Comparison of ENCODE assay signal across 9 cellular contexts in the genomic region with DNA sequence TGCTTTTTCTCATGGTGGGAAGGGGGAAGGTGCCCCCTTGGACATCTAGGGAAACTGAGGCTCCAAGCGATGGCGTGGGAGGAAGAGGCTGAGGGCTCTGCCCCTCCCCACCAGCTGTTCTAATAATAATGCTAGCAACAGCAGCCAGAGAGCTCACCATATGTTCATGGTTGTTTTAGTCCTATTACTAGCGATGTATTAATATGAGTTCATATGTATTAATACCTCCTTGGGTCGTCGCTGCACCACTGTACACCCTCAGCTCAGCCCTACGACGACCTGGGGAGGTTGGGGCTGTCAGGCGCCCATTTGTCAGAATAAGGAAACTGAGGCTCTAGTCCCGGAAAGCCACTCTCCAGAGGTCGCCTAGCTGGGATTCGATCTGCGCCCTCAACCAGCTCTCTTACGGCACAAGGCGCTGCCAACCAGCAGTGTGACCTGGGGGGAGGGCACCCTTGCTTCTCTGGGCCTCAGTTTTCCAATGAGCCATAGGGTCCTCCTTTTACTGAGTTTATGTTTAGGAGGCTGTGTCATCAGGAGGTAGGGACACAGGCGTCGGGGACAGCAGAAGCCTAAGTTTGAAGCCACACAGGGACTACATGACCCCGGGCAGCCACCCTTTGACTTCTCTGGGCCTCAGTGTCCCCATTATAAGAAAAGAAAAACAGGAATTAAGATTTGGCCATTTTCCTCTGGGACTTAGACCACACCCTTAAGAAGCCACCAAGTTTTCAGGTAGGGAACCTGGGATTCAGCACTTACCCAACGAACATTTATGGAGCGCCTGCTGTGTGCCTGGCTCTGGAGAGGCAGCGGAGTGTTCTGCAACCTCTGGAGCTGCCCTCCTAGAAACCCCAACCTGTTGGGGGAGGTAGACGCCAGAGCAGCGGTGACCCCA. TPM values are rescaled to one million over a fixed set of nuclear protein-coding genes. Genes with fewer than 3 reads are reported as not detected.
A peak's percentile ranks its signal among the peaks of the same experiment; 100 is the strongest.
DNase-seq lines count a peak whose midpoint lies in the region; ATAC-seq, FAIRE-seq and TF ChIP-seq lines count a peak whose summit lies in the region.
"Had no signal": no experiment of that assay in that cellular context is flagged by ENCODE, and none has a peak within 500 bp of the region (broad histone marks: within the 10 kb centered on the region; RNA-seq: fewer than 3 reads in every experiment).

No MANE protein-coding gene starts in this region.

- DNase-seq in NAMALWA (ENCODE audit: low spot score) (peak; percentile 72), dorsolateral prefrontal cortex (no peak), pancreas (peak in 1 of 6 donors; percentile 54), putamen (ENCODE audit: low spot score) (no peak), NCI-H146 treated with DMSO at 0.1 percent for 48 hours (lab: John Stamatoyannopoulos, UW; ENCODE audit: unreplicated experiment) (no peak)

- WGBS in pancreas, 2 donors = 20 to 24% methylated on average over 22 of the region's 22 CpGs

- no peaks in the 10 kb centered on the region for H3K9me3 ChIP-seq in pancreas

- FAIRE-seq in pancreas (lab: Jason Lieb, UNC) = no peak

- H3K4me3 ChIP-seq in GM12875 (ENCODE audit: low read depth, low read length) (peak overlapping the region; percentile 65), dorsolateral prefrontal cortex (peak overlapping the region; percentile 52 to 94 (median 76)), pancreas (peak overlapping the region; percentile 19 to 81 (median 50))

- H3K4me1 ChIP-seq in pancreas = peaks cover 0 to 7% (median 0%) of the 10 kb centered on the region in 3 donors

- no peak for TF ChIP-seq CTCF in GM12875 (IDR thresholded peaks at IDR 0.05; ENCODE audit: borderline replicate concordance, insufficient read depth, low read depth, low read length)
- peak in 1 of 56 donors; percentile 2 for TF ChIP-seq CTCF in dorsolateral prefrontal cortex (IDR thresholded peaks at IDR 0.05 in 54 of 56, conservative IDR thresholded peaks at IDR 0.05 in 2 of 56; ENCODE audit: low read depth in 1 of 56, partially characterized antibody in 56 of 56)
- TF ChIP-seq CTCF in pancreas (IDR thresholded peaks at IDR 0.05) = no peak

- H3K27ac ChIP-seq in dorsolateral prefrontal cortex (peak overlapping the region; percentile 4 to 100 (median 89)), pancreas (no peak overlapping the region)

- peaks cover 0 to 7% (median 0%) of the 10 kb centered on the region in 45 donors for H3K27me3 ChIP-seq in dorsolateral prefrontal cortex
- no peaks in the 10 kb centered on the region for H3K27me3 ChIP-seq in pancreas

- H3K36me3 ChIP-seq in pancreas = no peaks in the 10 kb centered on the region

- peak; percentile 1 to 8 (median 2) for ATAC-seq in pancreas
- ATAC-seq in GM18517 (IDR thresholded peaks at IDR 0.05; ENCODE audit: unreplicated experiment) = no peak
- no peak for ATAC-seq in HG02884 (IDR thresholded peaks at IDR 0.05; ENCODE audit: unreplicated experiment)

- intact Hi-C loops in dorsolateral prefrontal cortex (cut with DNase I) (loop anchor here in 1 of 2 donors (5.0 kb wide), 1 partner anchor 41 kb away; no protein-coding TSS in a partner anchor), pancreas (cut with DNase I) (no loop called here)

RNA-seq across cellular contexts. Expression of a gene that starts 0.7 kb away (rescaled TPM):
- total RNA-seq in dorsolateral prefrontal cortex = 100 to 1,000 TPM; 138 to 282 (median 205) TPM
- total RNA-seq in pancreas = 10 to 100 TPM; 19.7 to 27.5 (median 24.2) TPM
- polyA plus RNA-seq in pancreas = 10 to 100 TPM; 13.7 to 24.7 TPM

RNA-seq across cellular contexts. Expression of a gene that starts 11.5 kb away (rescaled TPM):
- total RNA-seq in dorsolateral prefrontal cortex = 1 to 10 TPM in 102 of 120 experiments, under 1 TPM in 18; 0.32 to 5.4 (median 1.5) TPM
- 1 to 10 TPM in 1 of 6 donors, under 1 TPM in 5; 0.19 to 1.1 (median 0.53) TPM for total RNA-seq in pancreas
- under 1 TPM; 0.15 to 0.40 TPM for polyA plus RNA-seq in pancreas
- total RNA-seq: NCI-H460 had no signal

RNA-seq across cellular contexts. Expression of a gene that starts 54.7 kb away (rescaled TPM):
- total RNA-seq in dorsolateral prefrontal cortex = 10 to 100 TPM; 32.9 to 92.3 (median 63.4) TPM
- 10 to 100 TPM; 11.6 to 21.2 (median 12.2) TPM for total RNA-seq in pancreas
- 1 to 10 TPM; 4.3 to 6.5 TPM for polyA plus RNA-seq in pancreas

Comparison
In these comparisons a context has a peak if more than half of its experiments do, and no peak if none do; other contexts are left out.
1. H3K27ac ChIP-seq: peak in dorsolateral prefrontal cortex (59 of 59); none in pancreas (0 of 4).
2. ATAC-seq: peak in pancreas (4 of 4); none in GM18517 (single experiment) and HG02884 (single experiment).
3. RNA of a gene that starts 0.7 kb away (total RNA-seq): 138 to 282 TPM in dorsolateral prefrontal cortex; 19.7 to 27.5 TPM in pancreas; every median in the first group is over 4 times any median in the second.
4. Peak in every context shown above with its lines, with median percentiles within 50 percentile points of each other: H3K4me3 ChIP-seq.